Comparison of ENCODE assay signal across 8 cellular contexts in genomic region chr6:26158581-26159416, GRCh38.
A peak's percentile ranks its signal among the peaks of the same experiment; 100 is the strongest.
DNase-seq lines count a peak whose midpoint lies in the region; ATAC-seq and TF ChIP-seq lines count a peak whose summit lies in the region.

No MANE protein-coding gene starts in this region.

- H3K4me1 Mint-ChIP-seq in activated CD4-positive, alpha-beta memory T cell treated with anti-CD3 and anti-CD28 coated beads for 36 hours (ENCODE audit: low read depth) = peaks cover 51% of the 10 kb centered on the region
- peaks cover 21% of the 10 kb centered on the region for H3K4me1 Mint-ChIP-seq in mesothelial cell of epicardium
- peaks cover 58% of the 10 kb centered on the region for H3K4me1 Mint-ChIP-seq in stimulated activated naive CD8-positive, alpha-beta T cell treated with anti-CD3 and anti-CD28 coated beads, Interleukin-15, Interleukin-2, amounts not matched to agents 100 ng/mL and 50 ng/mL, for 24 hours (ENCODE audit: low read depth)

- no peaks in the 10 kb centered on the region for H3K36me3 ChIP-seq in endocrine pancreas (ENCODE audit: control insufficient read depth, insufficient read depth, low read length)

- H3K27me3 ChIP-seq in endocrine pancreas (ENCODE audit: control insufficient read depth, insufficient read depth, low read length) = no peaks in the 10 kb centered on the region

- peak overlapping the region; percentile 93 for H3K27ac Mint-ChIP-seq in activated CD4-positive, alpha-beta memory T cell treated with anti-CD3 and anti-CD28 coated beads for 36 hours
- peak overlapping the region; percentile 100 for H3K27ac Mint-ChIP-seq in mesothelial cell of epicardium
- H3K27ac Mint-ChIP-seq in stimulated activated naive CD8-positive, alpha-beta T cell treated with anti-CD3 and anti-CD28 coated beads, Interleukin-15, Interleukin-2, amounts not matched to agents 100 ng/mL and 50 ng/mL, for 24 hours = peak overlapping the region; percentile 99

- intact Hi-C loops in activated CD4-positive, alpha-beta memory T cell treated with anti-CD3 and anti-CD28 coated beads for 36 hours (cut with micrococcal nuclease) = loop anchor here (1.0 to 10.0 kb wide), 8 partner anchors 25 to 1714 kb away; a partner anchor contains a TSS

- H3K9me3 ChIP-seq in endocrine pancreas (ENCODE audit: control insufficient read depth, low read length) = no peaks in the 10 kb centered on the region

- no peak for TF ChIP-seq CTCF in mesothelial cell of epicardium (IDR thresholded peaks at IDR 0.05; ENCODE audit: unreplicated experiment)

- peak overlapping the region; percentile 95 for H3K4me3 ChIP-seq in endocrine pancreas (ENCODE audit: control insufficient read depth, insufficient read depth, low read length)

- POLR2A ChIA-PET in activated CD4-positive, alpha-beta memory T cell treated with anti-CD3 and anti-CD28 coated beads for 36 hours (lab: Charles Lee) = interaction anchor here (0.6 to 7.9 kb wide), 25 partner anchors 12 to 1708 kb away, joined by 3 to 863 read pairs (median 52); a partner anchor contains a TSS

- H3K9ac ChIP-seq in endocrine pancreas (ENCODE audit: control insufficient read depth, insufficient read depth, low read length) = peak overlapping the region; percentile 60

- no peak for ATAC-seq in HG02588 (IDR thresholded peaks at IDR 0.05; ENCODE audit: unreplicated experiment)

- H3K4me1 ChIP-seq in endocrine pancreas (ENCODE audit: control insufficient read depth, insufficient read depth, low read length) = peaks cover 8% of the 10 kb centered on the region

- H3K9me3 Mint-ChIP-seq in activated CD4-positive, alpha-beta memory T cell treated with anti-CD3 and anti-CD28 coated beads for 36 hours = peaks cover 4% of the 10 kb centered on the region
- no peaks in the 10 kb centered on the region for H3K9me3 Mint-ChIP-seq in mesothelial cell of epicardium
- no peaks in the 10 kb centered on the region for H3K9me3 Mint-ChIP-seq in stimulated activated naive CD8-positive, alpha-beta T cell treated with anti-CD3 and anti-CD28 coated beads, Interleukin-15, Interleukin-2, amounts not matched to agents 100 ng/mL and 50 ng/mL, for 24 hours

- CTCF ChIA-PET in activated CD4-positive, alpha-beta memory T cell treated with anti-CD3 and anti-CD28 coated beads for 36 hours (lab: Charles Lee) = interaction anchor here (0.6 to 2.6 kb wide), 11 partner anchors 9 to 115 kb away, joined by 3 to 8 read pairs (median 3); a partner anchor contains a TSS

- H3K4me3 Mint-ChIP-seq in activated CD4-positive, alpha-beta memory T cell treated with anti-CD3 and anti-CD28 coated beads for 36 hours = peak overlapping the region; percentile 81
- H3K4me3 Mint-ChIP-seq in mesothelial cell of epicardium = peak overlapping the region; percentile 97
- H3K4me3 Mint-ChIP-seq in stimulated activated naive CD8-positive, alpha-beta T cell treated with anti-CD3 and anti-CD28 coated beads, Interleukin-15, Interleukin-2, amounts not matched to agents 100 ng/mL and 50 ng/mL, for 24 hours = peak overlapping the region; percentile 95

- DNase-seq in NCI-H2081 (lab: John Stamatoyannopoulos, UW) (peak; percentile 32 to 48), NCI-H2081 treated with DMSO at 0.1 percent for 48 hours (lab: John Stamatoyannopoulos, UW) (no peak), NCI-H345 treated with DMSO at 0.1 percent for 48 hours (lab: John Stamatoyannopoulos, UW; ENCODE audit: unreplicated experiment) (peak; percentile 57), mesothelial cell of epicardium (ENCODE audit: low spot score in 2 of 2, unreplicated experiment in 2 of 2) (peak in 1 of 2 experiments; percentile 46)
- peak; percentile 74 for DNase-seq in activated CD4-positive, alpha-beta memory T cell treated with anti-CD3 and anti-CD28 coated beads for 36 hours

- H3K27me3 Mint-ChIP-seq in activated CD4-positive, alpha-beta memory T cell treated with anti-CD3 and anti-CD28 coated beads for 36 hours = peaks cover 24% of the 10 kb centered on the region
- H3K27me3 Mint-ChIP-seq in mesothelial cell of epicardium (ENCODE audit: low read depth) = no peaks in the 10 kb centered on the region
- H3K27me3 Mint-ChIP-seq in stimulated activated naive CD8-positive, alpha-beta T cell treated with anti-CD3 and anti-CD28 coated beads, Interleukin-15, Interleukin-2, amounts not matched to agents 100 ng/mL and 50 ng/mL, for 24 hours = no peaks in the 10 kb centered on the region

- peaks cover 31% of the 10 kb centered on the region for H3K36me3 Mint-ChIP-seq in activated CD4-positive, alpha-beta memory T cell treated with anti-CD3 and anti-CD28 coated beads for 36 hours
- H3K36me3 Mint-ChIP-seq in mesothelial cell of epicardium = peaks cover 1% of the 10 kb centered on the region
- H3K36me3 Mint-ChIP-seq in stimulated activated naive CD8-positive, alpha-beta T cell treated with anti-CD3 and anti-CD28 coated beads, Interleukin-15, Interleukin-2, amounts not matched to agents 100 ng/mL and 50 ng/mL, for 24 hours (ENCODE audit: low read depth) = peaks cover 10% of the 10 kb centered on the region
